Comparison of ENCODE assay signal across 8 cellular contexts in genomic region chr5:60287174-60287771, GRCh38.
A peak's percentile ranks its signal among the peaks of the same experiment; 100 is the strongest.
DNase-seq lines count a peak whose midpoint lies in the region; ATAC-seq and TF ChIP-seq lines count a peak whose summit lies in the region.

No MANE protein-coding gene starts in this region.

- CTCF ChIA-PET in CD4-positive, alpha-beta memory T cell (lab: Charles Lee; ENCODE audit: partially characterized antibody), result no interaction called here

- peak; percentile 39 for DNase-seq in COLO829 (ENCODE audit: low spot score)
- DNase-seq in NOMO-1 (lab: John Stamatoyannopoulos, UW; ENCODE audit: unreplicated experiment in 2 of 2), result peak; percentile 92 to 95
- DNase-seq in choroid plexus epithelial cell (ENCODE audit: low read depth), result peak; percentile 85
- DNase-seq in myocyte (ENCODE audit: low read depth), result peak; percentile 38
- no peak for DNase-seq in CD4-positive, alpha-beta memory T cell
- no peak for DNase-seq in stimulated activated naive CD4-positive, alpha-beta T cell treated with Interleukin-2 at 50 U/mL for 16 hours (lab: John Stamatoyannopoulos, UW)

- ATAC-seq in GM18861 (IDR thresholded peaks at IDR 0.05; ENCODE audit: unreplicated experiment) (peak; percentile 95), HG03139 (IDR thresholded peaks at IDR 0.05; ENCODE audit: unreplicated experiment) (peak; percentile 90)

- H3K27me3 ChIP-seq in CD4-positive, alpha-beta memory T cell (ENCODE audit: insufficient read depth, low read length), result no peaks in the 10 kb centered on the region

- H3K36me3 Mint-ChIP-seq in CD4-positive, alpha-beta memory T cell, result no peaks in the 10 kb centered on the region

- no peaks in the 10 kb centered on the region for H3K27me3 Mint-ChIP-seq in CD4-positive, alpha-beta memory T cell

- no peak overlapping the region for H3K4me3 ChIP-seq in choroid plexus epithelial cell (ENCODE audit: low read depth, low read length)
- H3K4me3 ChIP-seq in CD4-positive, alpha-beta memory T cell (ENCODE audit: low read length in 2 of 2), result no peak overlapping the region

- no peaks in the 10 kb centered on the region for H3K4me1 Mint-ChIP-seq in CD4-positive, alpha-beta memory T cell

- intact Hi-C loops in CD4-positive, alpha-beta memory T cell (cut with micrococcal nuclease), result no loop called here

- H3K9me3 ChIP-seq in CD4-positive, alpha-beta memory T cell (ENCODE audit: control insufficient read depth in 1 of 2, low read length in 2 of 2), result no peaks in the 10 kb centered on the region

- no peaks in the 10 kb centered on the region for H3K4me1 ChIP-seq in CD4-positive, alpha-beta memory T cell (ENCODE audit: insufficient read depth, low read length)

- peak; percentile 94 for TF ChIP-seq CTCF in choroid plexus epithelial cell (conservative IDR thresholded peaks at IDR 0.05; ENCODE audit: low read depth, low read length)

- no peak overlapping the region for H3K4me3 Mint-ChIP-seq in CD4-positive, alpha-beta memory T cell

- no peak overlapping the region for H3K27ac Mint-ChIP-seq in CD4-positive, alpha-beta memory T cell

- POLR2A ChIA-PET in CD4-positive, alpha-beta memory T cell (lab: Charles Lee; ENCODE audit: partially characterized antibody), result no interaction called here

- H3K36me3 ChIP-seq in CD4-positive, alpha-beta memory T cell (ENCODE audit: insufficient read depth, low read length), result no peaks in the 10 kb centered on the region

- no peak overlapping the region for H3K27ac ChIP-seq in CD4-positive, alpha-beta memory T cell (ENCODE audit: low read depth, low read length)

- H3K9me3 Mint-ChIP-seq in CD4-positive, alpha-beta memory T cell, result peaks cover 0 to 5% (median 0%) of the 10 kb centered on the region in 8 donors

Comparison
In these comparisons a context has a peak if more than half of its experiments do, and no peak if none do; other contexts are left out.
1. DNase-seq: peak in COLO829 (single experiment), NOMO-1 (2 of 2), choroid plexus epithelial cell (single experiment) and myocyte (single experiment); none in CD4-positive, alpha-beta memory T cell (0 of 5) and stimulated activated naive CD4-positive, alpha-beta T cell treated with Interleukin-2 at 50 U/mL for 16 hours (single experiment).